8 cellular contexts compared by ENCODE assay signal in genomic region chr7:68248973-68249372, GRCh38.
"Had no signal": no experiment of that assay in that cellular context is flagged by ENCODE, and none has a peak within 500 bp of the region (broad histone marks: within the 10 kb centered on the region; RNA-seq: fewer than 3 reads in every experiment).

No MANE protein-coding gene starts in this region.

- H3K9me3 ChIP-seq: HAP-1 had no signal

- H3K36me3 ChIP-seq: HAP-1 had no signal

- ATAC-seq: GM23338, HCT116, HepG2 had no signal

- H3K4me2 ChIP-seq: GM23338 had no signal

- FAIRE-seq: HepG2 had no signal

- H2AFZ ChIP-seq: GM23338 had no signal

- H3K27ac ChIP-seq: HL-60 had no signal

- H3K4me3 ChIP-seq: GM23338, HAP-1 had no signal

- H3K4me1 ChIP-seq: HAP-1 had no signal

- DNase-seq: H7, HFFc6, KBM-7 had no signal
